In the genomic region with DNA sequence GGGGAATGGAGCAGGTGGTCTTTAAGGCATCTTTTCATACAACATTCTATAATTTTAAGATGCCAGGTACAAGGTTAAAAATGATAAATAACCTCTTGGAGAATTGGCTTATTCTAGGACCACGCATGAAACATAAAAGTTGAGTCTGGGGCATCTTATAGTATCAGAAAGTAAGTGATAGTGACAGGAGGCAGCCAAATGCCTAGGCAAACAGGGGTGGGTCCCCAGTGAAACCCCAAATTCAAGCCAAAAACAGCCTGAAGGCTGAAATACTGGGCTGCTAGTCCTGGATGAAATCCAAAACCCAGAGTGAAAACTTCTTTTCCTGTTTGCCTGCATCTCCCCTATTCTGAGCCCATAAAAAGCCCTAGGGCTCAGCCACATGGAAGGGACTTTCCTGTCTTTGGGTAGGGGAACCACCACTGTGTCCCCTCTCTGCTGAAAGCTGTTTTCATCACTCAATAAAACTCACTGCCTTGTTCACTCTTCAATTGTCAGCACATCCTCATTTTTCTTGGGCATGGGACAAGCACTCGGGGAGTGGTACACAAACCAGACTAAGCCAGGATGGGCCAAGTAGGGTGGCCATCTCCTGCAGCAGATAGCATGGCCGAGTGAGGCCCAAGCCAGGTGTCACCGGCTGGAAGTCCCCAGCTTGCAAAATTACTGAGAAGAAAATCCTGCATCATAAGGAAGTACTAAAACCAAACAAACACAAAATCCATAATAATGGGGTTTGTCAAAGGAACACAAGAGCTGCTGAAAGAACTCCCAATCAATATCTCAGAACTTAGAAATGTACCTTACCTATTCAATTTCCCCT, we compare ENCODE assay signal across 17 cellular contexts.
DNase-seq lines count a peak whose midpoint lies in the region; ATAC-seq, FAIRE-seq and TF ChIP-seq lines count a peak whose summit lies in the region.
"Had no signal": no experiment of that assay in that cellular context is flagged by ENCODE, and none has a peak within 500 bp of the region (broad histone marks: within the 10 kb centered on the region; RNA-seq: fewer than 3 reads in every experiment).

No MANE protein-coding gene starts in this region.

- H4K5ac ChIP-seq in H1 (ENCODE audit: insufficient read length, low read depth, low read length): no peak overlapping the region

- peak; percentile 60 for ATAC-seq in GM19372 (IDR thresholded peaks at IDR 0.05; ENCODE audit: low read depth, unreplicated experiment)
- ATAC-seq in HG02852 (IDR thresholded peaks at IDR 0.05; ENCODE audit: unreplicated experiment): peak; percentile 72
- ATAC-seq in HG03196 (IDR thresholded peaks at IDR 0.05; ENCODE audit: unreplicated experiment): no peak
- ATAC-seq in HG02884 (IDR thresholded peaks at IDR 0.05; ENCODE audit: unreplicated experiment): no peak
- no peak for ATAC-seq in HG03469 (IDR thresholded peaks at IDR 0.05; ENCODE audit: unreplicated experiment)
- ATAC-seq: A549, K562 had no signal

- H3K4ac ChIP-seq in H1 (replicated peaks; ENCODE audit: insufficient read length, low read depth, low read length): no peak overlapping the region

- H3K4me3 ChIP-seq in H1 (ENCODE audit: extremely low read depth in 1 of 4, insufficient read depth in 2 of 4, low read depth in 3 of 4, low read length in 4 of 4): no peak overlapping the region
- H3K4me3 ChIP-seq: A549, K562 had no signal

- H3K79me2 ChIP-seq in H1 (ENCODE audit: control insufficient read depth in 1 of 2, insufficient read depth in 2 of 2, low read length in 2 of 2): no peaks in the 10 kb centered on the region

- no peaks in the 10 kb centered on the region for H3K36me3 ChIP-seq in H1 (ENCODE audit: control insufficient read depth in 2 of 4, insufficient read depth in 4 of 4, low read length in 3 of 4)
- H3K36me3 ChIP-seq: BE2C had no signal

- H4K8ac ChIP-seq in H1 (ENCODE audit: extremely low read depth, insufficient read depth, low read length): no peak overlapping the region

- no peak overlapping the region for H2BK20ac ChIP-seq in H1 (ENCODE audit: low read length)

- no peak overlapping the region for H3K56ac ChIP-seq in H1 (replicated peaks; ENCODE audit: insufficient read length, low read depth, low read length)

- no peak for TF ChIP-seq CTCF in H1 (IDR thresholded peaks at IDR 0.05; ENCODE audit: control extremely low read depth in 1 of 3, insufficient read depth in 1 of 3, low read depth in 1 of 3, low read length in 3 of 3)

- H3K4me2 ChIP-seq in H1 (ENCODE audit: insufficient read depth in 1 of 2, low read depth in 2 of 2, low read length in 2 of 2): no peak overlapping the region
- H3K4me2 ChIP-seq: A549 had no signal

- H2BK12ac ChIP-seq in H1 (ENCODE audit: low read depth, low read length): peak overlapping the region; percentile 30; the same call in 1 of the 2 replicates

- TF ChIP-seq RAD21 in H1 (IDR thresholded peaks at IDR 0.05 in 1 of 2, conservative IDR thresholded peaks at IDR 0.05 in 1 of 2; ENCODE audit: low read depth in 2 of 2, low read length in 2 of 2): no peak

- H3K4me1 ChIP-seq in H1 (replicated peaks in 1 of 4; ENCODE audit: control insufficient read depth in 3 of 4, insufficient read depth in 4 of 4, low read length in 3 of 4): peaks cover 11 to 25% (median 19%) of the 10 kb centered on the region in 4 experiments; a peak in 6 of 7 replicates
- H3K4me1 ChIP-seq: A549, BE2C had no signal

- no peak overlapping the region for H2AK5ac ChIP-seq in H1 (ENCODE audit: low read depth, low read length)

- H3K23me2 ChIP-seq in H1 (ENCODE audit: low read depth, low read length): no peaks in the 10 kb centered on the region; the same call in 1 of the 2 replicates

- H4K20me1 ChIP-seq in H1 (replicated peaks in 1 of 2; ENCODE audit: control insufficient read depth in 1 of 2, insufficient read depth in 2 of 2, low read length in 2 of 2): no peaks in the 10 kb centered on the region

- H3K23ac ChIP-seq in H1 (ENCODE audit: insufficient read length): no peak overlapping the region

- POLR2A ChIA-PET in H1 (lab: Charles Lee; ENCODE audit: partially characterized antibody): interaction anchor here (0.9 to 1.6 kb wide), 3 partner anchors 9 to 241 kb away, joined by 3 to 4 read pairs (median 3); no protein-coding TSS in a partner anchor

- H3K9me3 ChIP-seq in H1 (ENCODE audit: insufficient read depth in 2 of 2, low read depth in 1 of 2, low read length in 1 of 2): peaks cover 0 to 3% of the 10 kb centered on the region in 2 experiments; a peak in 1 of 4 replicates
- H3K9me3 ChIP-seq: A549, BE2C had no signal

- 84% methylated on average over 4 of the region's 4 CpGs; no CpG with 5 or more reads in 1 of the 2 experiments for WGBS in H1 (ENCODE audit: extremely low coverage in 1 of 2, insufficient coverage in 1 of 2, insufficient read length in 1 of 2, insufficient replicate concordance in 2 of 2, low coverage in 1 of 2, low lambda C conversion rate in 2 of 2, missing lambda C conversion rate in 1 of 2), 2 experiments

- H2BK5ac ChIP-seq in H1 (ENCODE audit: low read depth, low read length): no peak overlapping the region

- H2BK120ac ChIP-seq in H1 (replicated peaks; ENCODE audit: low read depth, low read length): no peak overlapping the region

- DNase-seq in H1 (ENCODE audit: low read depth in 1 of 2, low spot score in 2 of 2) (no peak), NCI-H2107 (lab: John Stamatoyannopoulos, UW) (no peak)
- DNase-seq: BE2C; CD4-positive, alpha-beta memory T cell; DMS79; H7; Kasumi-1 had no signal

- CTCF ChIA-PET in H1 (lab: Charles Lee; ENCODE audit: partially characterized antibody): interaction anchor here (0.5 to 1.3 kb wide), 2 partner anchors 24 to 331 kb away, joined by 3 read pairs; no protein-coding TSS in a partner anchor

- H3K27ac ChIP-seq in H1 (ENCODE audit: low read depth, low read length): no peak overlapping the region
- H3K27ac ChIP-seq: A549, C4-2B, HL-60 had no signal

- TF ChIP-seq EP300 in H1 (IDR thresholded peaks at IDR 0.05; ENCODE audit: borderline replicate concordance in 1 of 2, low read depth in 2 of 2, low read length in 2 of 2): no peak

- H3K79me1 ChIP-seq in H1 (ENCODE audit: low read depth, low read length): no peaks in the 10 kb centered on the region

- no peak overlapping the region; a peak in 1 of 7 replicates for H3K9ac ChIP-seq in H1 (replicated peaks in 1 of 4; ENCODE audit: extremely low read depth in 1 of 4, low read depth in 3 of 4, low read length in 3 of 4)

- no peak for FAIRE-seq in H1 (lab: Jason Lieb, UNC)
- FAIRE-seq: A549, GM18507, K562 had no signal

- no peak overlapping the region for H2AFZ ChIP-seq in H1 (ENCODE audit: low read length)

- no peak overlapping the region for H4K91ac ChIP-seq in H1 (replicated peaks; ENCODE audit: insufficient read length, low read length)

- H3K27me3 ChIP-seq in H1 (replicated peaks in 1 of 4; ENCODE audit: control insufficient read depth in 3 of 4, extremely low read depth in 1 of 4, insufficient read depth in 3 of 4, low read length in 3 of 4): no peaks in the 10 kb centered on the region
- H3K27me3 ChIP-seq: BE2C had no signal

- H3K14ac ChIP-seq in H1 (ENCODE audit: insufficient read length): no peak overlapping the region

- no peak for TF ChIP-seq POLR2A in H1 (IDR thresholded peaks at IDR 0.05; ENCODE audit: control extremely low read depth in 1 of 2, low read depth in 2 of 2, low read length in 2 of 2)

- no peak overlapping the region for H3K18ac ChIP-seq in H1 (ENCODE audit: extremely low read depth, low read length)

- H2BK15ac ChIP-seq in H1 (ENCODE audit: low read length): peak overlapping the region; percentile 23; the same call in 1 of the 2 replicates

TF ChIP-seq in H1, 55 proteins besides CTCF, POLR2A, EP300 and RAD21:
- TF ChIP-seq POLR2AphosphoS5 (IDR thresholded peaks at IDR 0.05; ENCODE audit: low read depth, low read length): no peak
- no peak for TF ChIP-seq ZNF274 (IDR thresholded peaks at IDR 0.05; ENCODE audit: borderline replicate concordance, extremely low read depth, low read length)
- TF ChIP-seq SIRT6 (IDR thresholded peaks at IDR 0.05; ENCODE audit: low read length): no peak
- TF ChIP-seq RBBP5 (IDR thresholded peaks at IDR 0.05; ENCODE audit: borderline replicate concordance, low read depth, low read length): no peak
- TF ChIP-seq NRF1 (IDR thresholded peaks at IDR 0.05; ENCODE audit: low read depth, low read length): no peak
- no peak for TF ChIP-seq CEBPB (IDR thresholded peaks at IDR 0.05; ENCODE audit: low read depth, low read length)
- TF ChIP-seq CREB1 (IDR thresholded peaks at IDR 0.05): no peak
- no peak for TF ChIP-seq EGR1 (IDR thresholded peaks at IDR 0.05; ENCODE audit: borderline replicate concordance, low read depth, low read length)
- no peak for TF ChIP-seq JUND (IDR thresholded peaks at IDR 0.05; ENCODE audit: low read length)
- TF ChIP-seq, protein P1, sequence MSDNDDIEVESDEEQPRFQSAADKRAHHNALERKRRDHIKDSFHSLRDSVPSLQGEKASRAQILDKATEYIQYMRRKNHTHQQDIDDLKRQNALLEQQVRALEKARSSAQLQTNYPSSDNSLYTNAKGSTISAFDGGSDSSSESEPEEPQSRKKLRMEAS (IDR thresholded peaks at IDR 0.05): no peak
- TF ChIP-seq BCL11A (IDR thresholded peaks at IDR 0.05; ENCODE audit: low read depth in 2 of 2, low read length in 2 of 2): no peak
- no peak for TF ChIP-seq RXRA (IDR thresholded peaks at IDR 0.05; ENCODE audit: insufficient read depth, low read depth, low read length)
- no peak for TF ChIP-seq YY1 (IDR thresholded peaks at IDR 0.05; ENCODE audit: low read depth, low read length)
- no peak for TF ChIP-seq SUZ12 (IDR thresholded peaks at IDR 0.05; ENCODE audit: low read length)
- TF ChIP-seq KDM5A (IDR thresholded peaks at IDR 0.05; ENCODE audit: low read length): no peak
- no peak for TF ChIP-seq CBX5 (IDR thresholded peaks at IDR 0.05; ENCODE audit: low read depth, low read length)
- TF ChIP-seq NANOG (IDR thresholded peaks at IDR 0.05; ENCODE audit: insufficient read depth, low read depth, low read length, poor library complexity, severe bottlenecking): no peak

Comparison
In these comparisons a context has a peak if more than half of its experiments do, and no peak if none do; other contexts are left out.
1. ATAC-seq: peak in GM19372 (single experiment) and HG02852 (single experiment); none in HG03196 (single experiment), HG02884 (single experiment) and HG03469 (single experiment).